8 cellular contexts compared by ENCODE assay signal in the genomic region with DNA sequence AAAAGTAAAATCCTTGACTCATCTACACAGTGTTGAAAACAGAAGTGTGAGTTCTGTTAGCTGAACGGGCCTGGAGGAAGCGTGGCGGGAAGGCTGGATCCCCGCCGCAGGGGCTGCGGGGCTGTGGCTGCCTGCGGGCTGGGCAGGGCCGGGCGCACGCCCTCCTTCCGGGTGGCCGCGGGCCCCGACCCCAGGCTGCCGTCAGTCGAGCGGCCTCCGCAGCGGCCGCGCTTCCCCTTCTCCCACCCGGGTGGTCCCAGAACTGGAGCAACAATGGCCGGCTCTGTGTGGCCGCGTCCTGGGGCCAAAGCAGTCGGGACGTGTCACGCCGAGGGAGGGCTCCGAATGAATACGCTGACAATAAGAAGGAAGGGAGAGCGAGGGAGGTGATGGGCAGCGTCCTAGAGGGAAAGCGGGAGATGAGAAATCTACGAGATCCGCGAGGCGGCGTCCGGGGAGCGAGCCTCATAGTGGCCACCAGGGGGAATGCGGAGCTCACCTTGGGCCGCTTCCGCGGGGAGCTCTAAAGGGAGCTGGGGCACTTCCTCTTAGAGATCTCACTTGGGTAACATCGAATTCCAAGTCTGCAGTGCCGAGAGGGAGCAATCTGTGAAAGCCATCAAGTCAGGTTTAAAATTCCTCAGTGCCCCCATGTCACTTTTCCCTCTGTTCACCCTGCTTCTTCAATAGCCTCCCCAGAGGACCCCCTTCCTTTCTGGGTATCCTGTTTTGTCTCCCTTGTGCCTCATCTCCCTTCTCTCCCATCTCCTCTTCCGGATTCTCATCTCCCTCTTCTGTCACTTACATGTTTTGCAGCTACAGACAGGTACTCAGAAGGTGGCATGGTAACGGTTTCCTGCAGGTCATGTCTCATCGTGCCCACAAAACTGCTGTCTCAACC.
DNase-seq lines count a peak whose midpoint lies in the region; ATAC-seq and TF ChIP-seq lines count a peak whose summit lies in the region.

No MANE protein-coding gene starts in this region.

- peak; percentile 71 for ATAC-seq in HG03378 (IDR thresholded peaks at IDR 0.05; ENCODE audit: unreplicated experiment)

- H3K36me3 ChIP-seq in BE2C, result no peaks in the 10 kb centered on the region

- no peaks in the 10 kb centered on the region for H3K4me1 ChIP-seq in BE2C

- 2 to 4% methylated on average over 38 to 46 of the region's 50 CpGs for WGBS in lower leg skin, 2 donors

- intact Hi-C loops in lower leg skin (cut with DNase I; ENCODE audit: low total_unique reads), result loop anchor here (5.0 to 10.0 kb wide), 2 partner anchors 183 to 415 kb away; no protein-coding TSS in a partner anchor

- DNase-seq in BE2C (peak; percentile 81), GM19238 (ENCODE audit: insufficient read length, low spot score) (peak; percentile 78), NCI-H524 (lab: John Stamatoyannopoulos, UW) (peak; percentile 93 to 94), ecto neural progenitor cell (ENCODE audit: low spot score) (peak; percentile 91), lower leg skin (ENCODE audit: low spot score in 2 of 2) (peak; percentile 69 to 97)
- DNase-seq in activated CD4-positive, alpha-beta T cell treated with anti-CD3 and anti-CD28 coated beads, Interleukin-2, amount 50 U/mL, for 4 hours, result peak; percentile 49 to 51
- DNase-seq in stimulated activated CD4-positive, alpha-beta T cell treated with anti-CD3 and anti-CD28 coated beads, Interleukin-4, amount 100 ng/mL, for 24 hours, result peak; percentile 72

- no peaks in the 10 kb centered on the region for H3K27me3 ChIP-seq in BE2C

- H3K4me3 ChIP-seq in BE2C (ENCODE audit: low read depth, low read length), result peak overlapping the region; percentile 70
- peak overlapping the region; percentile 43 for H3K4me3 ChIP-seq in lower leg skin (ENCODE audit: low read depth, poor library complexity, severe bottlenecking)

- no peaks in the 10 kb centered on the region for H3K9me3 ChIP-seq in BE2C

- no peak for TF ChIP-seq POLR2A in lower leg skin (IDR thresholded peaks at IDR 0.05)

- TF ChIP-seq CTCF in BE2C (IDR thresholded peaks at IDR 0.05; ENCODE audit: low read depth, low read length) (peak; percentile 89), lower leg skin (IDR thresholded peaks at IDR 0.05) (peak in 1 of 3 donors; percentile 46)

Comparison
In these comparisons a context has a peak if more than half of its experiments do, and no peak if none do; other contexts are left out.
1. Peak in every context shown above with its lines: DNase-seq, ATAC-seq and H3K4me3 ChIP-seq.